ENCODE assay signal across 9 cellular contexts in genomic region chr18:31011455-31011854, GRCh38. TPM values are rescaled to one million over a fixed set of nuclear protein-coding genes. Genes with fewer than 3 reads are reported as not detected.
DNase-seq lines count a peak whose midpoint lies in the region; ATAC-seq and TF ChIP-seq lines count a peak whose summit lies in the region.
"Not testable (repeated sequence)": the region's sequence is repeated elsewhere in the genome, so short reads cannot be mapped to it uniquely, and the experiment has no call there.
"Had no signal": no experiment of that assay in that cellular context is flagged by ENCODE, and none has a peak within 500 bp of the region (broad histone marks: within the 10 kb centered on the region; RNA-seq: fewer than 3 reads in every experiment).

No MANE protein-coding gene starts in this region.

- POLR2A ChIA-PET in IMR-90 (lab: Charles Lee; ENCODE audit: unreplicated experiment) = interaction anchor here (0.6 kb wide), 1 partner anchor 60 kb away, joined by 4 read pairs; no protein-coding TSS in a partner anchor
- POLR2A ChIA-PET in RWPE1 (lab: Yijun Ruan, JAX; ENCODE audit: low non-redundant PET) = not testable (repeated sequence)

- not testable (repeated sequence) for H3K4ac ChIP-seq in IMR-90 (ENCODE audit: low read depth, low read length)

- no CpG with 5 or more reads among the region's 7 CpGs for WGBS in IMR-90 (ENCODE audit: extremely low coverage in 2 of 2, insufficient read length in 1 of 2), 2 experiments
- 59 to 64% methylated on average over 7 of the region's 7 CpGs for WGBS in body of pancreas, 2 donors

- not testable (repeated sequence) for H2BK15ac ChIP-seq in IMR-90 (ENCODE audit: low read depth, low read length)

- not testable (repeated sequence) for H3K14ac ChIP-seq in IMR-90 (replicated peaks; ENCODE audit: low read depth, low read length)

- not testable (repeated sequence) for H3K4me2 ChIP-seq in IMR-90 (ENCODE audit: low read depth, low read length)

- H3K4me1 ChIP-seq in IMR-90 (ENCODE audit: control insufficient read depth, insufficient read depth, low read length); body of pancreas: not testable (repeated sequence)

- intact Hi-C loops in IMR-90 (cut with micrococcal nuclease); body of pancreas (cut with DNase I); left colon (cut with DNase I, micrococcal nuclease): not testable (repeated sequence)

- H4K5ac ChIP-seq in IMR-90 (ENCODE audit: low read depth, low read length) = not testable (repeated sequence)

- H2BK20ac ChIP-seq in IMR-90 (ENCODE audit: low read depth, low read length) = not testable (repeated sequence)

- H2AK9ac ChIP-seq in IMR-90 (replicated peaks; ENCODE audit: low read depth, low read length, poor library complexity) = not testable (repeated sequence)

- ATAC-seq in IMR-90 (ENCODE audit: low read depth) = not testable (repeated sequence)
- ATAC-seq in body of pancreas (peak; percentile 85), left colon (peak; percentile 98)

- not testable (repeated sequence) for H4K8ac ChIP-seq in IMR-90 (ENCODE audit: low read depth in 2 of 2, low read length in 2 of 2)

- not testable (repeated sequence) for H3K4me3 ChIP-seq in IMR-90 (ENCODE audit: insufficient read depth, low read depth, low read length); body of pancreas; fibroblast of mammary gland (ENCODE audit: control insufficient read depth, low read depth, low read length); retinal pigment epithelial cell (ENCODE audit: low read length)

- TF ChIP-seq POLR2A in IMR-90 (IDR thresholded peaks at IDR 0.05; ENCODE audit: low read depth, low read length); body of pancreas (IDR thresholded peaks at IDR 0.05): not testable (repeated sequence)

- CTCF ChIA-PET in IMR-90 (lab: Yijun Ruan, JAX) = not testable (repeated sequence)
- CTCF ChIA-PET in RWPE1 (lab: Yijun Ruan, JAX) = interaction anchor here (0.6 kb wide), 1 partner anchor 629 kb away, joined by 3 read pairs; no protein-coding TSS in a partner anchor

- not testable (repeated sequence) for H3K23ac ChIP-seq in IMR-90 (ENCODE audit: low read depth, low read length)

- not testable (repeated sequence) for H4K91ac ChIP-seq in IMR-90 (ENCODE audit: insufficient read depth, low read depth, low read length)

- not testable (repeated sequence) for H3K9me3 ChIP-seq in IMR-90 (ENCODE audit: control insufficient read depth, insufficient read depth, low read length); body of pancreas

- not testable (repeated sequence) for H3K9ac ChIP-seq in IMR-90 (ENCODE audit: low read depth, low read length)

- in situ Hi-C loops in IMR-90 (cut with MboI; ENCODE audit: low sequenced_read_pairs) = not testable (repeated sequence)

- H2AK5ac ChIP-seq in IMR-90 (ENCODE audit: low read depth, low read length) = not testable (repeated sequence)

- not testable (repeated sequence) for H3K9me1 ChIP-seq in IMR-90 (ENCODE audit: insufficient read depth, low read length)

- not testable (repeated sequence) for H2BK120ac ChIP-seq in IMR-90 (ENCODE audit: low read depth, low read length)

- H3K27ac ChIP-seq in 22Rv1 (peak overlapping the region; percentile 49), RWPE1 (peak overlapping the region; percentile 77)
- H3K27ac ChIP-seq in IMR-90 (ENCODE audit: insufficient read depth, low read length); body of pancreas: not testable (repeated sequence)

- TF ChIP-seq CTCF in 22Rv1 (IDR thresholded peaks at IDR 0.05); IMR-90 (conservative IDR thresholded peaks at IDR 0.05; ENCODE audit: low read depth, low read length); RWPE1 (conservative IDR thresholded peaks at IDR 0.05; ENCODE audit: low read depth); body of pancreas (IDR thresholded peaks at IDR 0.05); fibroblast of mammary gland (conservative IDR thresholded peaks at IDR 0.05; ENCODE audit: control insufficient read depth, insufficient read depth, low read depth, low read length); retinal pigment epithelial cell (conservative IDR thresholded peaks at IDR 0.05; ENCODE audit: low read depth, low read length): not testable (repeated sequence)

- not testable (repeated sequence) for H2BK5ac ChIP-seq in IMR-90 (ENCODE audit: low read depth, low read length, poor library complexity, severe bottlenecking)

- not testable (repeated sequence) for H3K56ac ChIP-seq in IMR-90 (ENCODE audit: extremely low read depth, insufficient read depth, low read length)

- not testable (repeated sequence) for H3K36me3 ChIP-seq in IMR-90 (ENCODE audit: control insufficient read depth, insufficient read depth, low read length); body of pancreas (replicated peaks in 1 of 2; ENCODE audit: insufficient read depth in 1 of 2, low read depth in 2 of 2)

- not testable (repeated sequence) for TF ChIP-seq RAD21 in IMR-90 (IDR thresholded peaks at IDR 0.05; ENCODE audit: low read length)

- not testable (repeated sequence) for H4K20me1 ChIP-seq in IMR-90 (ENCODE audit: insufficient read depth, low read length)

- H2AFZ ChIP-seq in IMR-90 (replicated peaks; ENCODE audit: low read length, poor library complexity) = not testable (repeated sequence)

- peak; percentile 91 for DNase-seq in H4 (ENCODE audit: low spot score)
- peak; percentile 51 for DNase-seq in IMR-90
- DNase-seq in RWPE1 (ENCODE audit: low spot score) = peak; percentile 74
- peak in 2 of 4 donors; percentile 2 to 13 for DNase-seq in body of pancreas
- peak; percentile 64 for DNase-seq in fibroblast of mammary gland (ENCODE audit: low read depth)
- not testable (repeated sequence) for DNase-seq in left colon
- peak; percentile 95 for DNase-seq in retinal pigment epithelial cell (ENCODE audit: low read depth)

- dilution Hi-C loops in IMR-90 (cut with HindIII; ENCODE audit: low sequenced_read_pairs, unreplicated experiment) = not testable (repeated sequence)

- H3K27me3 ChIP-seq in IMR-90 (ENCODE audit: control insufficient read depth, insufficient read depth, low read length); body of pancreas: not testable (repeated sequence)

- H3K18ac ChIP-seq in IMR-90 (ENCODE audit: low read depth, low read length) = not testable (repeated sequence)

- not testable (repeated sequence) for BruUV-seq in IMR-90 (replicated peaks; lab: Mats Ljungman, UMichigan)

- not testable (repeated sequence) for H3K79me1 ChIP-seq in IMR-90 (ENCODE audit: low read depth in 1 of 2, low read length in 2 of 2)

RNA-seq across cellular contexts. Expression of gene DSC3, which starts 31.1 kb away (rescaled TPM):
- total RNA-seq in H4 (2014; rRNA removed; shearing (Covaris generic)) = 0.02 TPM in 1 of 2 replicates, not detected in the other
- total RNA-seq in IMR-90 (2012; rRNA removed) (under 0.01 TPM in 2 replicates), body of pancreas (under 1 TPM in 1 of 2 donors, not detected in 1; 0.26 TPM), left colon (under 1 TPM; 0.22 to 0.34 TPM)
- 0.01 and 0.09 TPM in 2 replicates for polyA plus RNA-seq in IMR-90 (2012; rRNA removed)
- polyA plus RNA-seq in IMR-90 (2012; cell fraction: cytosol; rRNA removed) = under 0.01 and 0.01 TPM in 2 replicates
- polyA plus RNA-seq in IMR-90 (2012; cell fraction: nucleus; rRNA removed; ENCODE audit: low replicate concordance) = 0.03 TPM in 1 of 2 replicates, not detected in the other
- total RNA-seq: CD4-positive, alpha-beta memory T cell had no signal
- polyA plus RNA-seq: CD4-positive, alpha-beta memory T cell had no signal
